ENCODE assay signal across 22 cellular contexts in the genomic region with DNA sequence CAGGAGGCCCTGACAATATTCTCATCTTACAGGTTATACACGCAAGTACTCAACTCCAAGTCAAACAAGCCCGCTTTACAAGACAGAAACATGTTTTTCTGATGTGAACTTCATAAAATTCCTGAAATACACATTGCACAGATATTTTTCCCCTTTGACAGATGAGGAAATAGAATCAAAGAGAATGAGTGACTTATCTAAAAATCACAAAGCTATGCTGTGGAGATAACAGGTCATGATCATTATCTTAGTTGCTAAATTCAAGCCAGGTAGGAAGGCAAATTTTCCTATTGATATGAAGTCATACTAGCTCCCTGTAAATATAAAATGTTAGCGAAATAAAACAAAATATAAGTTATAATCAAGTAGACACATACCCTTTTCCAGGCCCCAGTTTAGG. TPM values are rescaled to one million over a fixed set of nuclear protein-coding genes. Genes with fewer than 3 reads are reported as not detected.
DNase-seq lines count a peak whose midpoint lies in the region; ATAC-seq and TF ChIP-seq lines count a peak whose summit lies in the region.
"Had no signal": no experiment of that assay in that cellular context is flagged by ENCODE, and none has a peak within 500 bp of the region (broad histone marks: within the 10 kb centered on the region; RNA-seq: fewer than 3 reads in every experiment).

No MANE protein-coding gene starts in this region.

- intact Hi-C loops in activated CD8-positive, alpha-beta T cell treated with anti-CD3 and anti-CD28 coated beads for 36 hours (cut with micrococcal nuclease) = no loop called here
- intact Hi-C loops in activated T-helper 2 cell treated with anti-CD3 and anti-CD28 coated beads, Interferon-gamma antibody, Interleukin-2, Interleukin-4, amounts not matched to agents 10 μg/mL and 5 μg/mL and 100 μg/mL, durations not matched to agents 14 hours and 24 hours and 36 hours (cut with micrococcal nuclease) = no loop called here

- peaks cover 59% of the 10 kb centered on the region for H3K36me3 Mint-ChIP-seq in activated CD8-positive, alpha-beta T cell treated with anti-CD3 and anti-CD28 coated beads for 36 hours (ENCODE audit: low read depth)
- H3K36me3 Mint-ChIP-seq in activated CD8-positive, alpha-beta T cell treated with anti-CD3 and anti-CD28 coated beads, Interleukin-2, amount 10 ng/mL, durations not matched to agents 7 days and 5 days (ENCODE audit: low read depth) = peaks cover 59% of the 10 kb centered on the region
- peaks cover 29% of the 10 kb centered on the region for H3K36me3 Mint-ChIP-seq in activated naive CD8-positive, alpha-beta T cell
- peaks cover 68% of the 10 kb centered on the region for H3K36me3 Mint-ChIP-seq in activated naive CD8-positive, alpha-beta T cell treated with anti-CD3 and anti-CD28 coated beads, Interleukin-2, amount 50 U/mL, for 24 hours (ENCODE audit: low read depth)
- H3K36me3 Mint-ChIP-seq in activated T-helper 2 cell treated with anti-CD3 and anti-CD28 coated beads, Interferon-gamma antibody, Interleukin-2, Interleukin-4, amounts not matched to agents 10 μg/mL and 5 μg/mL and 100 μg/mL, durations not matched to agents 14 hours and 24 hours and 36 hours (ENCODE audit: low read depth) = peaks cover 81% of the 10 kb centered on the region

- H3K4me3 Mint-ChIP-seq in activated CD8-positive, alpha-beta T cell treated with anti-CD3 and anti-CD28 coated beads for 36 hours = no peak overlapping the region
- H3K4me3 Mint-ChIP-seq in activated CD8-positive, alpha-beta T cell treated with anti-CD3 and anti-CD28 coated beads, Interleukin-2, amount 10 ng/mL, durations not matched to agents 7 days and 5 days = no peak overlapping the region
- H3K4me3 Mint-ChIP-seq in activated naive CD8-positive, alpha-beta T cell = no peak overlapping the region
- no peak overlapping the region for H3K4me3 Mint-ChIP-seq in activated naive CD8-positive, alpha-beta T cell treated with anti-CD3 and anti-CD28 coated beads, Interleukin-2, amount 50 U/mL, for 24 hours
- H3K4me3 Mint-ChIP-seq in activated T-helper 2 cell treated with anti-CD3 and anti-CD28 coated beads, Interferon-gamma antibody, Interleukin-2, Interleukin-4, amounts not matched to agents 10 μg/mL and 5 μg/mL and 100 μg/mL, durations not matched to agents 14 hours and 24 hours and 36 hours (ENCODE audit: low read depth) = no peak overlapping the region
- H3K4me3 Mint-ChIP-seq: CD14-positive monocyte; CD4-positive, alpha-beta T cell; CD8-positive, alpha-beta memory T cell had no signal

- no peak for TF ChIP-seq CTCF in activated CD8-positive, alpha-beta T cell treated with anti-CD3 and anti-CD28 coated beads for 36 hours (IDR thresholded peaks at IDR 0.05)

- DNase-seq in activated CD8-positive, alpha-beta T cell treated with anti-CD3 and anti-CD28 coated beads for 36 hours = no peak
- no peak for DNase-seq in activated CD8-positive, alpha-beta T cell treated with anti-CD3 and anti-CD28 coated beads, Interleukin-2, amount 10 ng/mL, durations not matched to agents 7 days and 5 days
- no peak for DNase-seq in activated naive CD8-positive, alpha-beta T cell treated with anti-CD3 and anti-CD28 coated beads, Interleukin-2, amount 50 U/mL, for 24 hours
- DNase-seq in activated T-helper 2 cell treated with anti-CD3 and anti-CD28 coated beads, Interferon-gamma antibody, Interleukin-2, Interleukin-4, amounts not matched to agents 10 μg/mL and 5 μg/mL and 100 μg/mL, durations not matched to agents 14 hours and 24 hours and 36 hours (ENCODE audit: low spot score) = no peak
- no peak for DNase-seq in effector CD4-positive, alpha-beta T cell
- DNase-seq in DMS153 (lab: John Stamatoyannopoulos, UW) = no peak
- DNase-seq: 8988T; ACHN; AML-193; BE2C; Calu3; CD4-positive, alpha-beta T cell; CD8-positive, alpha-beta memory T cell; DND-41; GDM1; GM23248; H7; HCEC 1CT had no signal

- H3K27ac Mint-ChIP-seq in activated CD8-positive, alpha-beta T cell treated with anti-CD3 and anti-CD28 coated beads for 36 hours = peak overlapping the region; percentile 3
- no peak overlapping the region for H3K27ac Mint-ChIP-seq in activated CD8-positive, alpha-beta T cell treated with anti-CD3 and anti-CD28 coated beads, Interleukin-2, amount 10 ng/mL, durations not matched to agents 7 days and 5 days
- peak overlapping the region; percentile 42 for H3K27ac Mint-ChIP-seq in activated naive CD8-positive, alpha-beta T cell
- H3K27ac Mint-ChIP-seq in activated naive CD8-positive, alpha-beta T cell treated with anti-CD3 and anti-CD28 coated beads, Interleukin-2, amount 50 U/mL, for 24 hours = no peak overlapping the region
- peak overlapping the region; percentile 12 for H3K27ac Mint-ChIP-seq in activated T-helper 2 cell treated with anti-CD3 and anti-CD28 coated beads, Interferon-gamma antibody, Interleukin-2, Interleukin-4, amounts not matched to agents 10 μg/mL and 5 μg/mL and 100 μg/mL, durations not matched to agents 14 hours and 24 hours and 36 hours
- H3K27ac Mint-ChIP-seq: CD14-positive monocyte; CD4-positive, alpha-beta T cell; CD8-positive, alpha-beta memory T cell had no signal

- no peaks in the 10 kb centered on the region for H3K27me3 Mint-ChIP-seq in activated CD8-positive, alpha-beta T cell treated with anti-CD3 and anti-CD28 coated beads for 36 hours
- no peaks in the 10 kb centered on the region for H3K27me3 Mint-ChIP-seq in activated CD8-positive, alpha-beta T cell treated with anti-CD3 and anti-CD28 coated beads, Interleukin-2, amount 10 ng/mL, durations not matched to agents 7 days and 5 days (ENCODE audit: low read depth)
- no peaks in the 10 kb centered on the region for H3K27me3 Mint-ChIP-seq in activated naive CD8-positive, alpha-beta T cell
- H3K27me3 Mint-ChIP-seq in activated naive CD8-positive, alpha-beta T cell treated with anti-CD3 and anti-CD28 coated beads, Interleukin-2, amount 50 U/mL, for 24 hours = no peaks in the 10 kb centered on the region
- no peaks in the 10 kb centered on the region for H3K27me3 Mint-ChIP-seq in activated T-helper 2 cell treated with anti-CD3 and anti-CD28 coated beads, Interferon-gamma antibody, Interleukin-2, Interleukin-4, amounts not matched to agents 10 μg/mL and 5 μg/mL and 100 μg/mL, durations not matched to agents 14 hours and 24 hours and 36 hours (ENCODE audit: low read depth)
- H3K27me3 Mint-ChIP-seq: CD4-positive, alpha-beta T cell; CD8-positive, alpha-beta memory T cell had no signal

- peaks cover 7% of the 10 kb centered on the region for H3K4me1 Mint-ChIP-seq in activated CD8-positive, alpha-beta T cell treated with anti-CD3 and anti-CD28 coated beads for 36 hours (ENCODE audit: low read depth)
- H3K4me1 Mint-ChIP-seq in activated CD8-positive, alpha-beta T cell treated with anti-CD3 and anti-CD28 coated beads, Interleukin-2, amount 10 ng/mL, durations not matched to agents 7 days and 5 days (ENCODE audit: low read depth) = no peaks in the 10 kb centered on the region
- peaks cover 2% of the 10 kb centered on the region for H3K4me1 Mint-ChIP-seq in activated naive CD8-positive, alpha-beta T cell (ENCODE audit: low read depth)
- H3K4me1 Mint-ChIP-seq in activated naive CD8-positive, alpha-beta T cell treated with anti-CD3 and anti-CD28 coated beads, Interleukin-2, amount 50 U/mL, for 24 hours = peaks cover 7% of the 10 kb centered on the region
- peaks cover 9% of the 10 kb centered on the region for H3K4me1 Mint-ChIP-seq in activated T-helper 2 cell treated with anti-CD3 and anti-CD28 coated beads, Interferon-gamma antibody, Interleukin-2, Interleukin-4, amounts not matched to agents 10 μg/mL and 5 μg/mL and 100 μg/mL, durations not matched to agents 14 hours and 24 hours and 36 hours (ENCODE audit: low read depth)
- H3K4me1 Mint-ChIP-seq: CD14-positive monocyte; CD8-positive, alpha-beta memory T cell had no signal

- H3K9me3 Mint-ChIP-seq in activated CD8-positive, alpha-beta T cell treated with anti-CD3 and anti-CD28 coated beads for 36 hours = no peaks in the 10 kb centered on the region
- H3K9me3 Mint-ChIP-seq in activated CD8-positive, alpha-beta T cell treated with anti-CD3 and anti-CD28 coated beads, Interleukin-2, amount 10 ng/mL, durations not matched to agents 7 days and 5 days (ENCODE audit: insufficient read depth) = no peaks in the 10 kb centered on the region
- H3K9me3 Mint-ChIP-seq in activated naive CD8-positive, alpha-beta T cell (ENCODE audit: low read depth) = no peaks in the 10 kb centered on the region
- no peaks in the 10 kb centered on the region for H3K9me3 Mint-ChIP-seq in activated naive CD8-positive, alpha-beta T cell treated with anti-CD3 and anti-CD28 coated beads, Interleukin-2, amount 50 U/mL, for 24 hours
- no peaks in the 10 kb centered on the region for H3K9me3 Mint-ChIP-seq in activated T-helper 2 cell treated with anti-CD3 and anti-CD28 coated beads, Interferon-gamma antibody, Interleukin-2, Interleukin-4, amounts not matched to agents 10 μg/mL and 5 μg/mL and 100 μg/mL, durations not matched to agents 14 hours and 24 hours and 36 hours
- H3K9me3 Mint-ChIP-seq: CD4-positive, alpha-beta T cell; CD8-positive, alpha-beta memory T cell had no signal

- no peak for ATAC-seq in activated CD8-positive, alpha-beta T cell treated with anti-CD3 and anti-CD28 coated beads for 36 hours
- ATAC-seq in activated CD8-positive, alpha-beta T cell treated with anti-CD3 and anti-CD28 coated beads, Interleukin-2, amount 10 ng/mL, durations not matched to agents 7 days and 5 days = no peak
- ATAC-seq in activated naive CD8-positive, alpha-beta T cell treated with anti-CD3 and anti-CD28 coated beads, Interleukin-2, amount 50 U/mL, for 24 hours = no peak
- ATAC-seq: A549, GM12878 had no signal

- CTCF ChIA-PET in activated CD8-positive, alpha-beta T cell treated with anti-CD3 and anti-CD28 coated beads for 36 hours (lab: Charles Lee) = interaction anchor here (1.5 kb wide), 1 partner anchor 12 kb away, joined by 3 read pairs; no protein-coding TSS in a partner anchor
- CTCF ChIA-PET in activated CD8-positive, alpha-beta T cell treated with anti-CD3 and anti-CD28 coated beads, Interleukin-2, amount 10 ng/mL, durations not matched to agents 7 days and 5 days (lab: Charles Lee) = no interaction called here

- POLR2A ChIA-PET in activated CD8-positive, alpha-beta T cell treated with anti-CD3 and anti-CD28 coated beads for 36 hours (lab: Charles Lee) = interaction anchor here (1.1 kb wide), 1 partner anchor 10 kb away, joined by 4 read pairs; no protein-coding TSS in a partner anchor
- POLR2A ChIA-PET in activated CD8-positive, alpha-beta T cell treated with anti-CD3 and anti-CD28 coated beads, Interleukin-2, amount 10 ng/mL, durations not matched to agents 7 days and 5 days (lab: Charles Lee) = no interaction called here

RNA-seq across cellular contexts. Expression of a gene that starts 18.3 kb away (rescaled TPM):
- 100 to 1,000 TPM; 133 TPM for total RNA-seq in activated CD8-positive, alpha-beta T cell treated with anti-CD3 and anti-CD28 coated beads for 36 hours
- 100 to 1,000 TPM; 117 to 125 TPM for total RNA-seq in activated CD8-positive, alpha-beta T cell treated with anti-CD3 and anti-CD28 coated beads, Interleukin-2, amount 10 ng/mL, durations not matched to agents 7 days and 5 days
- total RNA-seq in activated T-helper 2 cell treated with anti-CD3 and anti-CD28 coated beads, Interferon-gamma antibody, Interleukin-2, Interleukin-4, amounts not matched to agents 10 μg/mL and 5 μg/mL and 100 μg/mL, durations not matched to agents 14 hours and 24 hours and 36 hours = 156 and 160 TPM in 2 replicates

RNA-seq across cellular contexts. Expression of a gene that starts 59.5 kb away (rescaled TPM):
- total RNA-seq in activated CD8-positive, alpha-beta T cell treated with anti-CD3 and anti-CD28 coated beads for 36 hours = 10 to 100 TPM; 38.3 to 39.5 TPM
- total RNA-seq in activated CD8-positive, alpha-beta T cell treated with anti-CD3 and anti-CD28 coated beads, Interleukin-2, amount 10 ng/mL, durations not matched to agents 7 days and 5 days = 10 to 100 TPM; 36.6 to 38.9 TPM
- 54.0 and 57.4 TPM in 2 replicates for total RNA-seq in activated T-helper 2 cell treated with anti-CD3 and anti-CD28 coated beads, Interferon-gamma antibody, Interleukin-2, Interleukin-4, amounts not matched to agents 10 μg/mL and 5 μg/mL and 100 μg/mL, durations not matched to agents 14 hours and 24 hours and 36 hours

RNA-seq across cellular contexts. Expression of a gene that starts 59.8 kb away (rescaled TPM):
- 10 to 100 TPM; 90.9 to 93.4 TPM for total RNA-seq in activated CD8-positive, alpha-beta T cell treated with anti-CD3 and anti-CD28 coated beads for 36 hours
- total RNA-seq in activated CD8-positive, alpha-beta T cell treated with anti-CD3 and anti-CD28 coated beads, Interleukin-2, amount 10 ng/mL, durations not matched to agents 7 days and 5 days = 10 to 100 TPM; 43.5 to 44.4 TPM
- 109 and 113 TPM in 2 replicates for total RNA-seq in activated T-helper 2 cell treated with anti-CD3 and anti-CD28 coated beads, Interferon-gamma antibody, Interleukin-2, Interleukin-4, amounts not matched to agents 10 μg/mL and 5 μg/mL and 100 μg/mL, durations not matched to agents 14 hours and 24 hours and 36 hours

Comparison
In these comparisons a context has a peak if more than half of its experiments do, and no peak if none do; other contexts are left out.
1. H3K27ac Mint-ChIP-seq: peak in activated CD8-positive, alpha-beta T cell treated with anti-CD3 and anti-CD28 coated beads for 36 hours (single experiment), activated naive CD8-positive, alpha-beta T cell (single experiment) and activated T-helper 2 cell treated with anti-CD3 and anti-CD28 coated beads, Interferon-gamma antibody, Interleukin-2, Interleukin-4, amounts not matched to agents 10 μg/mL and 5 μg/mL and 100 μg/mL, durations not matched to agents 14 hours and 24 hours and 36 hours (single experiment); none in activated CD8-positive, alpha-beta T cell treated with anti-CD3 and anti-CD28 coated beads, Interleukin-2, amount 10 ng/mL, durations not matched to agents 7 days and 5 days (single experiment) and activated naive CD8-positive, alpha-beta T cell treated with anti-CD3 and anti-CD28 coated beads, Interleukin-2, amount 50 U/mL, for 24 hours (single experiment).